In the genomic region with DNA sequence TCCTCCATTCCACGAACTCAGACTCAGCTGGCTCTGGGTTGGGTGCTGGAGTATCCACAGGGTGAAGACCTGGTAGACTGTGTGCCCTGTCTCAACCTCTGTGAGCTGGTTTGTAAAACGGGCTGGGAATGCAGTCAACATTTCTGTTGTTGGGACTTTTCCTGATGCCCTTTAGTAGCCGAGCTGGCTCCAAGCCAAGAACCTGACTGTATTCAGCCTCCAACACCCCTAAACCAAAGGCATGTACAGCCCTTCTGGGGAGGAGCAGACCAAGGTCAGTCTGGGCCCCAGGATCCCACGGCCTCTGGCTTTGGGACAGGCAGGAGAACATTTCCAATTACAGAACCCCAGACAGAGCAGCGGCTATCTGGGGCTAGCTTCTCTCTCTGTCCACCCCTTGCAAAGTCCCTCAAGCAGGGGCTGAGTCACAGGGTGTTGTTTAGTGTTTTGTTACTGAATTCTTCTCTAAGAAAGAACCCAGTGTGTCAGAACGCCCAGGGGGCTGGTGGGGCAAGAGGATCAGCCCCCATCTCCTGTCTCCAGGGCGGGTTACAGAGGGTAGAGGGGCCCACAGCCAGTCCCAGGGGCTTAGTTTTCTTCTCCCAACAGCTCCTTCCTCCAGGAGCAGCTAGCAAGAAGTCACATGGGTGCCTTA, we compare ENCODE assay signal across 19 cellular contexts. TPM values are rescaled to one million over a fixed set of nuclear protein-coding genes. Genes with fewer than 3 reads are reported as not detected.
DNase-seq lines count a peak whose midpoint lies in the region.
"Had no signal": no experiment of that assay in that cellular context is flagged by ENCODE, and none has a peak within 500 bp of the region (broad histone marks: within the 10 kb centered on the region; RNA-seq: fewer than 3 reads in every experiment).

No MANE protein-coding gene starts in this region.

- H3K9ac ChIP-seq in mesenchymal stem cell (ENCODE audit: low read length) = no peak overlapping the region

- no peak overlapping the region for H2BK5ac ChIP-seq in mesenchymal stem cell (ENCODE audit: low read depth, low read length, poor library complexity, severe bottlenecking)

- H3K4me1 ChIP-seq in mesenchymal stem cell (ENCODE audit: control insufficient read depth, insufficient read depth, low read depth, low read length) = peaks cover 33% of the 10 kb centered on the region
- H3K4me1 ChIP-seq: A549 had no signal

- H4K8ac ChIP-seq in mesenchymal stem cell (ENCODE audit: low read length) = peak overlapping the region; percentile 5

- peak overlapping the region in 1 of 2 experiments; percentile 59 for H3K18ac ChIP-seq in mesenchymal stem cell (ENCODE audit: low read depth in 1 of 2, low read length in 2 of 2)

- H2BK15ac ChIP-seq in mesenchymal stem cell (ENCODE audit: low read depth, poor library complexity, severe bottlenecking) = no peak overlapping the region

- H3K23ac ChIP-seq in mesenchymal stem cell (ENCODE audit: low read length in 2 of 2) = no peak overlapping the region

- no peaks in the 10 kb centered on the region for H3K9me3 ChIP-seq in mesenchymal stem cell (ENCODE audit: control insufficient read depth, low read length)
- H3K9me3 ChIP-seq: A549 had no signal

- DNase-seq in AG20443 (ENCODE audit: low spot score) (peak; percentile 54), M059J (ENCODE audit: low read depth) (peak; percentile 57), astrocyte of the hippocampus (ENCODE audit: low read depth, low spot score) (peak; percentile 65), mesenchymal stem cell (peak; percentile 64), DMS79 treated with DMSO at 0.1 percent for 48 hours (lab: John Stamatoyannopoulos, UW) (no peak), KBM-7 (no peak), NOMO-1 treated with DMSO at 0.1 percent for 48 hours (lab: John Stamatoyannopoulos, UW; ENCODE audit: unreplicated experiment) (no peak)
- DNase-seq in activated naive CD4-positive, alpha-beta T cell treated with Interleukin-2 at 50 U/mL for 16 hours = no peak
- DNase-seq: activated effector memory CD4-positive, alpha-beta T cell treated with anti-CD3 and anti-CD28 coated beads, Interleukin-2, amount 50 U/mL, for 16 hours; aorta; erythroblast; H9; Kasumi-1; NCI-H2171 treated with DMSO at 0.1 percent for 48 hours; NCI-H82; stimulated activated naive CD8-positive, alpha-beta T cell treated with anti-CD3 and anti-CD28 coated beads, Interleukin-15, Interleukin-2, amounts not matched to agents 100 U/mL and 50 U/mL, for 24 hours had no signal

- H2BK120ac ChIP-seq in mesenchymal stem cell (ENCODE audit: low read depth, low read length) = no peak overlapping the region

- H3K36me3 ChIP-seq in mesenchymal stem cell (ENCODE audit: control insufficient read depth in 1 of 2, insufficient read depth in 2 of 2, low read depth in 1 of 2, low read length in 2 of 2) = no peaks in the 10 kb centered on the region

- H3K4me3 ChIP-seq in mesenchymal stem cell (ENCODE audit: insufficient read depth in 1 of 2, low read depth in 1 of 2, low read length in 2 of 2) = no peak overlapping the region
- H3K4me3 ChIP-seq: A549, lung had no signal

- H3K14ac ChIP-seq in mesenchymal stem cell (ENCODE audit: low read length in 2 of 2) = peak overlapping the region in 1 of 2 experiments; percentile 80

- peak overlapping the region in 1 of 2 experiments; percentile 26 for H3K4ac ChIP-seq in mesenchymal stem cell (ENCODE audit: low read depth in 1 of 2, low read length in 2 of 2)

- in situ Hi-C loops in KBM-7 (cut with MboI; ENCODE audit: low pct_unique_long_range_greater_than_20kb, low sequenced_read_pairs) = no loop called here

- H3K27ac ChIP-seq in mesenchymal stem cell (ENCODE audit: low read length, poor library complexity, severe bottlenecking) = no peak overlapping the region
- H3K27ac ChIP-seq: A549, C4-2B had no signal

- H2AK5ac ChIP-seq in mesenchymal stem cell (ENCODE audit: low read length, severe bottlenecking) = peak overlapping the region; percentile 15

- H3K79me1 ChIP-seq in mesenchymal stem cell (replicated peaks; ENCODE audit: low read length, poor library complexity, severe bottlenecking) = no peaks in the 10 kb centered on the region

- no peak overlapping the region for H2AFZ ChIP-seq in mesenchymal stem cell (ENCODE audit: low read depth, low read length)

- H2BK12ac ChIP-seq in mesenchymal stem cell (ENCODE audit: low read length in 2 of 2) = peak overlapping the region; percentile 72 to 85

- H3K4me2 ChIP-seq in mesenchymal stem cell (ENCODE audit: low read length, poor library complexity, severe bottlenecking) = no peak overlapping the region
- H3K4me2 ChIP-seq: A549 had no signal

- WGBS in mesenchymal stem cell = 72% methylated on average over 6 of the region's 7 CpGs

- no peak overlapping the region for H4K91ac ChIP-seq in mesenchymal stem cell (ENCODE audit: low read length)

- H3K27me3 ChIP-seq in mesenchymal stem cell (ENCODE audit: control insufficient read depth in 1 of 2, insufficient read depth in 1 of 2, low read length in 2 of 2) = peaks cover 0 to 55% of the 10 kb centered on the region in 2 experiments

RNA-seq across cellular contexts. Expression of gene SLC6A6, which starts 56.8 kb away (rescaled TPM):
- 24.6 and 43.3 TPM in 2 replicates for total RNA-seq in M059J (2014; rRNA removed; shearing (Covaris generic))
- polyA plus RNA-seq in mesenchymal stem cell (2013, experiment 1 of 2) = 34.8 TPM
- 33.8 TPM for polyA plus RNA-seq in mesenchymal stem cell (2013, experiment 2 of 2)

Comparison
In these comparisons a context has a peak if more than half of its experiments do, and no peak if none do; other contexts are left out.
1. DNase-seq: peak in AG20443 (single experiment), M059J (single experiment), astrocyte of the hippocampus (single experiment) and mesenchymal stem cell (single experiment); none in DMS79 treated with DMSO at 0.1 percent for 48 hours (single experiment), KBM-7 (single experiment), activated naive CD4-positive, alpha-beta T cell treated with Interleukin-2 at 50 U/mL for 16 hours (single experiment) and NOMO-1 treated with DMSO at 0.1 percent for 48 hours (single experiment).